ENCODE assay signal across 1 cellular context in the genomic region with DNA sequence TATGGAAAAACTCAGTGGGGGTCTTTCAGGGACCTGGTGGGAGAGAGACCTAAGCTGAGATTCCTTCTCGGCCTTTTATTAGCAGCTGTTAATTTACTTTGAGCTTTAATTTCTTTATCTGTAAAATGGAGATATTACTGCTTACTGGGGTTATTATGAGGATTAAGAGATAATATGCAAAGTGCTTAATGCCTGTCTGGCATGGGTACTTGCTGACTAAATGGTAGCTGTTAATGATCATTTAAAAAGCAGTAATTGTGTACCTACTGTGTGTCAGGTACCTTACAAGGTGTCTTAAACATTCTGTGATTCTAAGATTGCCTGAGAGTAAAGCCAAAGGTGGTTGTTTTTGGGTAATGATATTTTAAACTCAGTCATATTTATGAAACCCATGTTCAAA.
TF ChIP-seq lines count a peak whose summit lies in the region.

No MANE protein-coding gene starts in this region.

TF ChIP-seq in IMR-90, 13 proteins besides CTCF, POLR2A, EP300 and RAD21:
- TF ChIP-seq MXI1 (IDR thresholded peaks at IDR 0.05; ENCODE audit: borderline replicate concordance, low read depth, low read length) (no peak), CEBPB (IDR thresholded peaks at IDR 0.05; ENCODE audit: low read depth, low read length) (no peak), MAZ (IDR thresholded peaks at IDR 0.05; ENCODE audit: borderline replicate concordance, low read depth, low read length) (no peak), SMC3 (IDR thresholded peaks at IDR 0.05; ENCODE audit: low read depth, low read length) (no peak), MAFK (IDR thresholded peaks at IDR 0.05; ENCODE audit: low read depth, low read length) (no peak), FOS (IDR thresholded peaks at IDR 0.05; ENCODE audit: low read depth, low read length) (no peak), CHD1 (IDR thresholded peaks at IDR 0.05; ENCODE audit: low read depth, low read length) (no peak), NFE2L2 (IDR thresholded peaks at IDR 0.05; ENCODE audit: low read depth, low read length) (no peak), RCOR1 (IDR thresholded peaks at IDR 0.05; ENCODE audit: insufficient replicate concordance, low read length) (no peak), RFX5 (IDR thresholded peaks at IDR 0.05; ENCODE audit: low read depth, low read length) (no peak), BHLHE40 (IDR thresholded peaks at IDR 0.05; ENCODE audit: low read depth, low read length) (no peak)
- TF ChIP-seq, protein P1, sequence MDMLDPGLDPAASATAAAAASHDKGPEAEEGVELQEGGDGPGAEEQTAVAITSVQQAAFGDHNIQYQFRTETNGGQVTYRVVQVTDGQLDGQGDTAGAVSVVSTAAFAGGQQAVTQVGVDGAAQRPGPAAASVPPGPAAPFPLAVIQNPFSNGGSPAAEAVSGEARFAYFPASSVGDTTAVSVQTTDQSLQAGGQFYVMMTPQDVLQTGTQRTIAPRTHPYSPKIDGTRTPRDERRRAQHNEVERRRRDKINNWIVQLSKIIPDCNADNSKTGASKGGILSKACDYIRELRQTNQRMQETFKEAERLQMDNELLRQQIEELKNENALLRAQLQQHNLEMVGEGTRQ (IDR thresholded peaks at IDR 0.05; ENCODE audit: low read depth, low read length): no peak
- TF ChIP-seq, protein P2, sequence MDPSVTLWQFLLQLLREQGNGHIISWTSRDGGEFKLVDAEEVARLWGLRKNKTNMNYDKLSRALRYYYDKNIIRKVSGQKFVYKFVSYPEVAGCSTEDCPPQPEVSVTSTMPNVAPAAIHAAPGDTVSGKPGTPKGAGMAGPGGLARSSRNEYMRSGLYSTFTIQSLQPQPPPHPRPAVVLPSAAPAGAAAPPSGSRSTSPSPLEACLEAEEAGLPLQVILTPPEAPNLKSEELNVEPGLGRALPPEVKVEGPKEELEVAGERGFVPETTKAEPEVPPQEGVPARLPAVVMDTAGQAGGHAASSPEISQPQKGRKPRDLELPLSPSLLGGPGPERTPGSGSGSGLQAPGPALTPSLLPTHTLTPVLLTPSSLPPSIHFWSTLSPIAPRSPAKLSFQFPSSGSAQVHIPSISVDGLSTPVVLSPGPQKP (IDR thresholded peaks at IDR 0.05; ENCODE audit: borderline replicate concordance, low read depth, low read length): no peak
